Comparison of ENCODE assay signal across 25 cellular contexts in genomic region chr4:7202391-7202790, GRCh38. TPM values are rescaled to one million over a fixed set of nuclear protein-coding genes. Genes with fewer than 3 reads are reported as not detected.
DNase-seq lines count a peak whose midpoint lies in the region; ATAC-seq and TF ChIP-seq lines count a peak whose summit lies in the region.
"Had no signal": no experiment of that assay in that cellular context is flagged by ENCODE, and none has a peak within 500 bp of the region (broad histone marks: within the 10 kb centered on the region; RNA-seq: fewer than 3 reads in every experiment).

No MANE protein-coding gene starts in this region.

- H3K27ac ChIP-seq in PC-9, result 0 out of 2 replicates have a peak overlapping the region, but pooled peaks have one; percentile 9
- no peak overlapping the region for H3K27ac ChIP-seq in gastrocnemius medialis
- H3K27ac ChIP-seq: C4-2B, epithelial cell of prostate, ovary, tibial artery, WERI-Rb-1 had no signal

- H2AFZ ChIP-seq in PC-9, result no peak overlapping the region

- no peak overlapping the region for H3K4me2 ChIP-seq in PC-9

- H3K9me2 ChIP-seq in PC-9 (ENCODE audit: insufficient read depth), result no peaks in the 10 kb centered on the region

- H3K4me3 ChIP-seq in PC-9, result no peak overlapping the region
- H3K4me3 ChIP-seq in cardiac fibroblast (replicated peaks in 1 of 2; ENCODE audit: low read depth in 2 of 2, low read length in 2 of 2), result no peak overlapping the region
- H3K4me3 ChIP-seq in gastrocnemius medialis, result no peak overlapping the region
- H3K4me3 ChIP-seq: ovary, tibial artery had no signal

- TF ChIP-seq POLR2A in gastrocnemius medialis (IDR thresholded peaks at IDR 0.05), result no peak

- peak; percentile 38 for DNase-seq in GM03348 (ENCODE audit: low spot score)
- DNase-seq in PC-9, result no peak
- DNase-seq in cardiac fibroblast (ENCODE audit: low read depth in 2 of 2), result peak; percentile 32 to 54
- DNase-seq in stimulated activated naive CD4-positive, alpha-beta T cell treated with Interleukin-2 at 50 U/mL for 16 hours (lab: John Stamatoyannopoulos, UW), result no peak
- no peak for DNase-seq in activated naive CD8-positive, alpha-beta T cell treated with anti-CD3 and anti-CD28 coated beads, Interleukin-2, amount 50 U/mL, for 24 hours
- DNase-seq in gastrocnemius medialis, result no peak
- DNase-seq in NCI-H774 (lab: John Stamatoyannopoulos, UW), result no peak
- DNase-seq: activated naive CD4-positive, alpha-beta T cell treated with anti-CD3 and anti-CD28 coated beads, Interleukin-2, amount 10 ng/mL, durations not matched to agents 7 days and 5 days; anterior cingulate cortex; midbrain; MM.1S; NCI-H1417 treated with DMSO at 0.1 percent for 48 hours; NCI-H524; right cardiac atrium; RPMI8226; stimulated activated CD4-positive, alpha-beta T cell treated with anti-CD3 and anti-CD28 coated beads, Interleukin-15, amount 100 ng/mL, for 24 hours; stimulated activated naive CD8-positive, alpha-beta T cell treated with anti-CD3 and anti-CD28 coated beads, Interleukin-15, amount 100 ng/mL, for 72 hours; T-helper 17 cell; WERI-Rb-1 had no signal

- BruUV-seq in PC-9 (replicated peaks; lab: Mats Ljungman, UMichigan), result no TSS peak

- POLR2A ChIA-PET in PC-9 (lab: Charles Lee; ENCODE audit: unreplicated experiment), result no interaction called here

- H3K36me3 ChIP-seq in PC-9 (ENCODE audit: low read depth) (no peaks in the 10 kb centered on the region), gastrocnemius medialis (no peaks in the 10 kb centered on the region)
- H3K36me3 ChIP-seq: ovary, tibial artery had no signal

- H3K4me3 Mint-ChIP-seq in nephron, result peak overlapping the region in 1 of 3 experiments; percentile 16
- no peak overlapping the region for H3K4me3 Mint-ChIP-seq in activated naive CD8-positive, alpha-beta T cell treated with anti-CD3 and anti-CD28 coated beads, Interleukin-2, amount 50 U/mL, for 24 hours
- H3K4me3 Mint-ChIP-seq: activated naive CD4-positive, alpha-beta T cell treated with anti-CD3 and anti-CD28 coated beads, Interleukin-2, amount 10 ng/mL, durations not matched to agents 7 days and 5 days; natural killer cell treated with Interleukin-12 subunit alpha and Interleukin-12 subunit beta and Interleukin-15 and Interleukin-18, amount 100 ng/mL, for 72 hours; stimulated activated naive CD8-positive, alpha-beta T cell treated with anti-CD3 and anti-CD28 coated beads, Interleukin-15, amount 100 ng/mL, for 72 hours; T-helper 17 cell had no signal

- H3K27ac Mint-ChIP-seq in nephron, result peak overlapping the region; percentile 4 to 97 (median 90)
- H3K27ac Mint-ChIP-seq in activated naive CD8-positive, alpha-beta T cell treated with anti-CD3 and anti-CD28 coated beads, Interleukin-2, amount 50 U/mL, for 24 hours, result no peak overlapping the region
- H3K27ac Mint-ChIP-seq: activated naive CD4-positive, alpha-beta T cell treated with anti-CD3 and anti-CD28 coated beads, Interleukin-2, amount 10 ng/mL, durations not matched to agents 7 days and 5 days; natural killer cell treated with Interleukin-12 subunit alpha and Interleukin-12 subunit beta and Interleukin-15 and Interleukin-18, amount 100 ng/mL, for 72 hours; T-helper 17 cell had no signal

- intact Hi-C loops in PC-9 (cut with micrococcal nuclease; ENCODE audit: unreplicated experiment), result no loop called here
- intact Hi-C loops in gastrocnemius medialis (cut with DNase I; ENCODE audit: low total_unique reads), result no loop called here

- H3K9me3 ChIP-seq in PC-9 (ENCODE audit: insufficient read depth, low read depth) (no peaks in the 10 kb centered on the region), gastrocnemius medialis (no peaks in the 10 kb centered on the region)
- H3K9me3 ChIP-seq: ovary, tibial artery had no signal

- ATAC-seq in activated naive CD8-positive, alpha-beta T cell treated with anti-CD3 and anti-CD28 coated beads, Interleukin-2, amount 50 U/mL, for 24 hours, result no peak
- no peak for ATAC-seq in gastrocnemius medialis
- ATAC-seq: natural killer cell treated with Interleukin-12 subunit alpha and Interleukin-12 subunit beta and Interleukin-15 and Interleukin-18, amount 100 ng/mL, for 72 hours; right cardiac atrium; stimulated activated naive CD8-positive, alpha-beta T cell treated with anti-CD3 and anti-CD28 coated beads, Interleukin-15, amount 100 ng/mL, for 72 hours; T-helper 17 cell had no signal

- peaks cover 21% of the 10 kb centered on the region for H3K79me2 ChIP-seq in PC-9 (ENCODE audit: low read depth)

- in situ Hi-C loops in gastrocnemius medialis (cut with MboI; ENCODE audit: low sequenced_read_pairs in 4 of 4), result no loop called here

- H3K9me3 Mint-ChIP-seq in nephron, result no peaks in the 10 kb centered on the region
- H3K9me3 Mint-ChIP-seq in activated naive CD8-positive, alpha-beta T cell treated with anti-CD3 and anti-CD28 coated beads, Interleukin-2, amount 50 U/mL, for 24 hours, result no peaks in the 10 kb centered on the region
- H3K9me3 Mint-ChIP-seq: activated naive CD4-positive, alpha-beta T cell treated with anti-CD3 and anti-CD28 coated beads, Interleukin-2, amount 10 ng/mL, durations not matched to agents 7 days and 5 days; natural killer cell treated with Interleukin-12 subunit alpha and Interleukin-12 subunit beta and Interleukin-15 and Interleukin-18, amount 100 ng/mL, for 72 hours; stimulated activated naive CD8-positive, alpha-beta T cell treated with anti-CD3 and anti-CD28 coated beads, Interleukin-15, amount 100 ng/mL, for 72 hours had no signal

- H3F3A ChIP-seq in PC-9 (ENCODE audit: insufficient read depth, low read depth), result peaks cover 30% of the 10 kb centered on the region

- no peak for TF ChIP-seq CTCF in PC-9 (conservative IDR thresholded peaks at IDR 0.05)
- no peak for TF ChIP-seq CTCF in cardiac fibroblast (IDR thresholded peaks at IDR 0.05; ENCODE audit: low read depth, low read length)
- no peak for TF ChIP-seq CTCF in nephron (IDR thresholded peaks at IDR 0.05; ENCODE audit: unreplicated experiment in 3 of 3)
- no peak for TF ChIP-seq CTCF in gastrocnemius medialis (IDR thresholded peaks at IDR 0.05 in 4 of 5, conservative IDR thresholded peaks at IDR 0.05 in 1 of 5)

- CTCF ChIA-PET in PC-9 (lab: Charles Lee), result no interaction called here

- H3K4me1 ChIP-seq in PC-9 (replicated peaks; ENCODE audit: insufficient read depth), result peaks cover 55% of the 10 kb centered on the region
- peaks cover 6 to 13% of the 10 kb centered on the region in 2 donors for H3K4me1 ChIP-seq in gastrocnemius medialis

- H3K36me3 Mint-ChIP-seq in nephron (ENCODE audit: low read depth), result no peaks in the 10 kb centered on the region
- no peaks in the 10 kb centered on the region for H3K36me3 Mint-ChIP-seq in activated naive CD8-positive, alpha-beta T cell treated with anti-CD3 and anti-CD28 coated beads, Interleukin-2, amount 50 U/mL, for 24 hours (ENCODE audit: low read depth)
- H3K36me3 Mint-ChIP-seq: activated naive CD4-positive, alpha-beta T cell treated with anti-CD3 and anti-CD28 coated beads, Interleukin-2, amount 10 ng/mL, durations not matched to agents 7 days and 5 days; natural killer cell treated with Interleukin-12 subunit alpha and Interleukin-12 subunit beta and Interleukin-15 and Interleukin-18, amount 100 ng/mL, for 72 hours had no signal

- H4K20me1 ChIP-seq in PC-9 (ENCODE audit: insufficient read depth), result no peaks in the 10 kb centered on the region

- H3K27me3 ChIP-seq in PC-9 (ENCODE audit: insufficient read depth, low read depth) (no peaks in the 10 kb centered on the region), gastrocnemius medialis (no peaks in the 10 kb centered on the region)
- H3K27me3 ChIP-seq: ovary had no signal

- H3K27me3 Mint-ChIP-seq in nephron (ENCODE audit: low read depth), result peaks cover 5% of the 10 kb centered on the region
- peaks cover 20% of the 10 kb centered on the region for H3K27me3 Mint-ChIP-seq in activated naive CD8-positive, alpha-beta T cell treated with anti-CD3 and anti-CD28 coated beads, Interleukin-2, amount 50 U/mL, for 24 hours

- H3K4me1 Mint-ChIP-seq in nephron, result peaks cover 61% of the 10 kb centered on the region
- H3K4me1 Mint-ChIP-seq in activated naive CD8-positive, alpha-beta T cell treated with anti-CD3 and anti-CD28 coated beads, Interleukin-2, amount 50 U/mL, for 24 hours, result no peaks in the 10 kb centered on the region
- H3K4me1 Mint-ChIP-seq: activated naive CD4-positive, alpha-beta T cell treated with anti-CD3 and anti-CD28 coated beads, Interleukin-2, amount 10 ng/mL, durations not matched to agents 7 days and 5 days; stimulated activated naive CD8-positive, alpha-beta T cell treated with anti-CD3 and anti-CD28 coated beads, Interleukin-15, amount 100 ng/mL, for 72 hours; T-helper 17 cell had no signal

RNA-seq across cellular contexts. Expression of gene SORCS2, which starts 10.1 kb away (rescaled TPM):
- total RNA-seq in PC-9 (2021) (20.7 and 25.8 TPM in 2 replicates), gastrocnemius medialis (1 to 10 TPM in 1 of 4 donors, under 1 TPM in 3; 0.07 to 1.2 (median 0.11) TPM)
- total RNA-seq: T-helper 17 cell had no signal

Comparison
In these comparisons a context has a peak if more than half of its experiments do, and no peak if none do; other contexts are left out.
1. DNase-seq: peak in GM03348 (single experiment) and cardiac fibroblast (2 of 2); none in PC-9 (0 of 2), stimulated activated naive CD4-positive, alpha-beta T cell treated with Interleukin-2 at 50 U/mL for 16 hours (single experiment), activated naive CD8-positive, alpha-beta T cell treated with anti-CD3 and anti-CD28 coated beads, Interleukin-2, amount 50 U/mL, for 24 hours (single experiment), gastrocnemius medialis (0 of 2) and NCI-H774 (single experiment).